8 cellular contexts compared by ENCODE assay signal in genomic region chr18:9333441-9334350, GRCh38. TPM values are rescaled to one million over a fixed set of nuclear protein-coding genes. Genes with fewer than 3 reads are reported as not detected.
DNase-seq lines count a peak whose midpoint lies in the region; ATAC-seq and TF ChIP-seq lines count a peak whose summit lies in the region.

No MANE protein-coding gene starts in this region.

- WGBS in esophagus, 2 donors = 36 to 37% methylated on average over 52 of the region's 52 CpGs

- H3K27ac ChIP-seq in esophagus (ENCODE audit: low read depth in 2 of 2, low read length in 1 of 2) = peak overlapping the region; percentile 78 to 85

- no peaks in the 10 kb centered on the region for H3K9me3 ChIP-seq in esophagus (ENCODE audit: control insufficient read depth in 2 of 2, insufficient read depth in 1 of 2, low read depth in 1 of 2, low read length in 1 of 2)

- H3K27me3 Mint-ChIP-seq in neural crest cell (ENCODE audit: low read depth) = no peaks in the 10 kb centered on the region

- peaks cover 7% of the 10 kb centered on the region for H3K36me3 Mint-ChIP-seq in neural crest cell (ENCODE audit: low read depth)

- no peaks in the 10 kb centered on the region for H3K36me3 ChIP-seq in esophagus (ENCODE audit: control insufficient read depth in 2 of 2, insufficient read depth in 2 of 2, low read length in 1 of 2)

- no peak for DNase-seq in AG09319 (ENCODE audit: extremely low read depth, low read depth)
- peak; percentile 1 for DNase-seq in T-helper 9 cell
- peak; percentile 3 for DNase-seq in neural crest cell (ENCODE audit: low read depth, low spot score)
- no peak for DNase-seq in KG1 (lab: John Stamatoyannopoulos, UW)
- DNase-seq in G401 (ENCODE audit: low spot score) = no peak

- peak; percentile 43 for ATAC-seq in GM18909 (IDR thresholded peaks at IDR 0.05; ENCODE audit: poor library complexity, unreplicated experiment)
- peak; percentile 19 for ATAC-seq in HG03103 (IDR thresholded peaks at IDR 0.05; ENCODE audit: low read depth, unreplicated experiment)

- H3K4me1 ChIP-seq in esophagus (ENCODE audit: control insufficient read depth in 2 of 2, insufficient read depth in 2 of 2, low read length in 1 of 2) = no peaks in the 10 kb centered on the region

- H3K4me1 Mint-ChIP-seq in neural crest cell = peaks cover 21% of the 10 kb centered on the region

- TF ChIP-seq CTCF in AG09319 (IDR thresholded peaks at IDR 0.05; ENCODE audit: low read depth, low read length) (peak; percentile 5), neural crest cell (conservative IDR thresholded peaks at IDR 0.05) (no peak)

- peak overlapping the region; percentile 90 for H3K27ac Mint-ChIP-seq in neural crest cell (ENCODE audit: unreplicated experiment)

- H3K4me3 ChIP-seq in esophagus (ENCODE audit: low read depth in 1 of 2, low read length in 2 of 2) = peak overlapping the region; percentile 55 to 70

- peaks cover 6% of the 10 kb centered on the region for H3K9me3 Mint-ChIP-seq in neural crest cell

- H3K4me3 Mint-ChIP-seq in neural crest cell = peak overlapping the region; percentile 96

- H3K27me3 ChIP-seq in esophagus (ENCODE audit: control insufficient read depth in 1 of 2, insufficient read depth in 2 of 2, low read length in 2 of 2) = no peaks in the 10 kb centered on the region

- in situ Hi-C loops in G401 (cut with HindIII; ENCODE audit: low sequenced_read_pairs) = no loop called here

RNA-seq across cellular contexts. Expression of gene TWSG1, which starts 0.9 kb away (rescaled TPM):
- 10 to 100 TPM in 1 of 2 donors, 1 to 10 TPM in 1; 5.2 to 10.2 TPM for polyA plus RNA-seq in esophagus
- total RNA-seq in neural crest cell = 48.2 and 50.4 TPM in 2 replicates
- total RNA-seq in G401 (2014; rRNA removed; shearing (Covaris generic)) = 31.3 and 50.7 TPM in 2 replicates

Comparison
In these comparisons a context has a peak if more than half of its experiments do, and no peak if none do; other contexts are left out.
1. DNase-seq: peak in T-helper 9 cell (single experiment) and neural crest cell (single experiment); none in AG09319 (single experiment), KG1 (single experiment) and G401 (single experiment).